5 cellular contexts compared by ENCODE assay signal in the genomic region with DNA sequence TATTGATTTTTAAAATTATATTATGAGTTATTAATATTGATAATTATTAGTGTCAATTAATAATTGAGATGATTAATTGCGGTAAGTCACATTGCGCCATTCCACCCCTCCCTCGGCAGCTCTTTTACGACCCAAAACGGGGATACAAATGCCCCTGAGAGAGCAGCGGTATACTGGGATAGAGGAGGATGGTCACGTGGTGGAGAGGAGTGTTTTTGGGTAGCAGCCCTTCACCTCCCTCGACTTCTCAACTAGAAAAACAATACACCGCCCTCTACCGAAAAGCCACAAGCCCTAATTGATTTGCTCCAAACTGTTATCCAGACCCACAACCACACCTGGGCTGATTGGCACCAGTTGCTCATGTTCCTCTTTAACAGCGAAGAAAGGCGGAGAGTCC.
DNase-seq lines count a peak whose midpoint lies in the region; ATAC-seq, FAIRE-seq and TF ChIP-seq lines count a peak whose summit lies in the region.
"Not testable (repeated sequence)": the region's sequence is repeated elsewhere in the genome, so short reads cannot be mapped to it uniquely, and the experiment has no call there.

No MANE protein-coding gene starts in this region.

- H2BK120ac ChIP-seq in mesendoderm (ENCODE audit: low read depth, low read length) = not testable (repeated sequence)

- 42% methylated on average over 11 of the region's 12 CpGs for WGBS in K562 (ENCODE audit: insufficient coverage, low coverage, missing lambda C conversion rate)
- WGBS in mesendoderm (ENCODE audit: extremely low coverage, insufficient coverage, low lambda C conversion rate) = 100% methylated on average over 1 of the region's 12 CpGs

- intact Hi-C loops in Caco-2 (cut with micrococcal nuclease; ENCODE audit: unreplicated experiment) = loop anchor here (5.0 kb wide), 1 partner anchor 89 kb away; no protein-coding TSS in a partner anchor
- intact Hi-C loops in K562 (cut with micrococcal nuclease) = not testable (repeated sequence)

- not testable (repeated sequence) for BruUV-seq in Caco-2 (replicated peaks; lab: Mats Ljungman, UMichigan); K562 (replicated peaks; lab: Mats Ljungman, UMichigan)

- not testable (repeated sequence) for H3K27ac ChIP-seq in K562 (ENCODE audit: extremely low read depth, low read depth, low read length); mesendoderm (ENCODE audit: low read depth, low read length)

- TF ChIP-seq EP300 in K562 (IDR thresholded peaks at IDR 0.05; ENCODE audit: low read length) = not testable (repeated sequence)

- H3K4me3 ChIP-seq in Caco-2 (ENCODE audit: low read depth, low read length); K562; mesendoderm (ENCODE audit: low read length): not testable (repeated sequence)

- not testable (repeated sequence) for H3K79me1 ChIP-seq in mesendoderm (ENCODE audit: low read length)

- H3K4me3 Mint-ChIP-seq in Caco-2 (ENCODE audit: unreplicated experiment); progenitor cell of endocrine pancreas (ENCODE audit: low read depth): not testable (repeated sequence)

- H4K8ac ChIP-seq in mesendoderm (ENCODE audit: low read depth, low read length) = not testable (repeated sequence)

- H3K18ac ChIP-seq in mesendoderm (ENCODE audit: low read length) = not testable (repeated sequence)

- TF ChIP-seq POLR2A in K562 (conservative IDR thresholded peaks at IDR 0.05) = not testable (repeated sequence)

- not testable (repeated sequence) for FAIRE-seq in K562 (lab: Jason Lieb, UNC)

- POLR2A ChIA-PET in Caco-2 (lab: Charles Lee); K562 (lab: Yijun Ruan, JAX): not testable (repeated sequence)

- not testable (repeated sequence) for H3K9me3 Mint-ChIP-seq in Caco-2 (ENCODE audit: unreplicated experiment)
- peaks cover 17% of the 10 kb centered on the region for H3K9me3 Mint-ChIP-seq in progenitor cell of endocrine pancreas (ENCODE audit: low read depth)

- H3K36me3 ChIP-seq in Caco-2 (ENCODE audit: control insufficient read depth, insufficient read depth, low read length); K562 (ENCODE audit: control insufficient read depth, insufficient read depth, low read length); mesendoderm (ENCODE audit: control insufficient read depth, insufficient read depth, low read length): not testable (repeated sequence)

- peaks cover 10% of the 10 kb centered on the region for H3K36me3 Mint-ChIP-seq in Caco-2 (ENCODE audit: insufficient read depth, unreplicated experiment)
- not testable (repeated sequence) for H3K36me3 Mint-ChIP-seq in progenitor cell of endocrine pancreas (ENCODE audit: insufficient read depth)

- H3K56ac ChIP-seq in mesendoderm (ENCODE audit: low read length) = not testable (repeated sequence)

- H3K27ac Mint-ChIP-seq in Caco-2 (ENCODE audit: unreplicated experiment) (peak overlapping the region; percentile 93), progenitor cell of endocrine pancreas (peak overlapping the region; percentile 9)

- not testable (repeated sequence) for H2AK5ac ChIP-seq in mesendoderm (ENCODE audit: low read length)

- TF ChIP-seq CTCF in Caco-2 (IDR thresholded peaks at IDR 0.05; ENCODE audit: insufficient read depth in 1 of 2, low read depth in 1 of 2, low read length in 1 of 2, severe bottlenecking in 1 of 2, unreplicated experiment in 1 of 2); K562 (IDR thresholded peaks at IDR 0.05 in 2 of 3, conservative IDR thresholded peaks at IDR 0.05 in 1 of 3; ENCODE audit: insufficient read depth in 2 of 3, low read depth in 1 of 3, low read length in 3 of 3); progenitor cell of endocrine pancreas (IDR thresholded peaks at IDR 0.05; ENCODE audit: unreplicated experiment): not testable (repeated sequence)

- in situ Hi-C loops in K562 (cut with MboI) = not testable (repeated sequence)

- CTCF ChIA-PET in Caco-2 (lab: Charles Lee); K562 (lab: Yijun Ruan, JAX; ENCODE audit: low intra/inter-chr PET ratio): not testable (repeated sequence)

- H3K79me2 ChIP-seq in K562 (ENCODE audit: control insufficient read depth, insufficient read depth, low read length); mesendoderm (ENCODE audit: control insufficient read depth, insufficient read depth, low read length): not testable (repeated sequence)

- not testable (repeated sequence) for DNase-seq in Caco-2; K562 (ENCODE audit: extremely low read depth in 1 of 4, low spot score in 3 of 4); progenitor cell of endocrine pancreas (ENCODE audit: low spot score, unreplicated experiment)
- DNase-seq in NCI-H69 (lab: John Stamatoyannopoulos, UW) (peak; percentile 1), mesendoderm (peak; percentile 21)

- not testable (repeated sequence) for H3K9ac ChIP-seq in K562 (ENCODE audit: insufficient read depth in 1 of 2, low read depth in 2 of 2, low read length in 2 of 2); mesendoderm (ENCODE audit: low read length)

- H3K4me1 ChIP-seq in Caco-2 = peaks cover 18% of the 10 kb centered on the region
- not testable (repeated sequence) for H3K4me1 ChIP-seq in K562 (replicated peaks in 1 of 2; ENCODE audit: control insufficient read depth in 2 of 2, insufficient read depth in 2 of 2, low read length in 2 of 2); mesendoderm (ENCODE audit: control insufficient read depth, low read depth, low read length)

- H4K20me1 ChIP-seq in K562 (replicated peaks; ENCODE audit: control insufficient read depth, insufficient read depth, low read length) = not testable (repeated sequence)

- H4K5ac ChIP-seq in mesendoderm (ENCODE audit: low read length) = not testable (repeated sequence)

- H3K4me2 ChIP-seq in K562 (ENCODE audit: insufficient read depth, low read length); mesendoderm (ENCODE audit: low read length): not testable (repeated sequence)

- not testable (repeated sequence) for H2BK5ac ChIP-seq in mesendoderm (ENCODE audit: low read length)

- not testable (repeated sequence) for H2BK15ac ChIP-seq in mesendoderm (replicated peaks; ENCODE audit: low read depth)

- not testable (repeated sequence) for H3K27me3 Mint-ChIP-seq in Caco-2 (ENCODE audit: insufficient read depth, unreplicated experiment); progenitor cell of endocrine pancreas

- TF ChIP-seq RAD21 in K562 (CRISPR knock-in tag; conservative IDR thresholded peaks at IDR 0.05 in 1 of 2, IDR thresholded peaks at IDR 0.05 in 1 of 2) = not testable (repeated sequence)

- not testable (repeated sequence) for H3K4ac ChIP-seq in mesendoderm (ENCODE audit: low read depth, low read length)

- ATAC-seq in K562 = not testable (repeated sequence)

- not testable (repeated sequence) for H3K23ac ChIP-seq in mesendoderm (ENCODE audit: low read length)

- not testable (repeated sequence) for H3K27me3 ChIP-seq in Caco-2 (replicated peaks; ENCODE audit: control insufficient read depth, insufficient read depth, low read length); mesendoderm (ENCODE audit: insufficient read depth, low read length, poor library complexity)
- peaks cover 3 to 19% of the 10 kb centered on the region in 2 experiments; a peak in 3 of 5 replicates for H3K27me3 ChIP-seq in K562 (ENCODE audit: control insufficient read depth in 2 of 2, insufficient read depth in 2 of 2, low read length in 2 of 2)

- not testable (repeated sequence) for H2AFZ ChIP-seq in K562 (ENCODE audit: low read depth, low read length)

- peaks cover 15% of the 10 kb centered on the region for H3K4me1 Mint-ChIP-seq in Caco-2 (ENCODE audit: low read depth, unreplicated experiment)
- peaks cover 25% of the 10 kb centered on the region for H3K4me1 Mint-ChIP-seq in progenitor cell of endocrine pancreas (ENCODE audit: low read depth)

- not testable (repeated sequence) for H3K9me3 ChIP-seq in Caco-2; K562 (replicated peaks; ENCODE audit: control insufficient read depth, insufficient read depth, low read depth, low read length)

- not testable (repeated sequence) for H3K9me1 ChIP-seq in K562 (ENCODE audit: control insufficient read depth, insufficient read depth, low read length)

TF ChIP-seq in K562, 482 proteins besides CTCF, POLR2A, EP300 and RAD21 (continues in another document):
- TF ChIP-seq, protein P1, sequence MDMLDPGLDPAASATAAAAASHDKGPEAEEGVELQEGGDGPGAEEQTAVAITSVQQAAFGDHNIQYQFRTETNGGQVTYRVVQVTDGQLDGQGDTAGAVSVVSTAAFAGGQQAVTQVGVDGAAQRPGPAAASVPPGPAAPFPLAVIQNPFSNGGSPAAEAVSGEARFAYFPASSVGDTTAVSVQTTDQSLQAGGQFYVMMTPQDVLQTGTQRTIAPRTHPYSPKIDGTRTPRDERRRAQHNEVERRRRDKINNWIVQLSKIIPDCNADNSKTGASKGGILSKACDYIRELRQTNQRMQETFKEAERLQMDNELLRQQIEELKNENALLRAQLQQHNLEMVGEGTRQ (CRISPR knock-in tag; IDR thresholded peaks at IDR 0.05) = peak; percentile 48; the same call in 1 of the 2 replicates
- TF ChIP-seq, protein P2, sequence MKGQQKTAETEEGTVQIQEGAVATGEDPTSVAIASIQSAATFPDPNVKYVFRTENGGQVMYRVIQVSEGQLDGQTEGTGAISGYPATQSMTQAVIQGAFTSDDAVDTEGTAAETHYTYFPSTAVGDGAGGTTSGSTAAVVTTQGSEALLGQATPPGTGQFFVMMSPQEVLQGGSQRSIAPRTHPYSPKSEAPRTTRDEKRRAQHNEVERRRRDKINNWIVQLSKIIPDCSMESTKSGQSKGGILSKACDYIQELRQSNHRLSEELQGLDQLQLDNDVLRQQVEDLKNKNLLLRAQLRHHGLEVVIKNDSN (CRISPR knock-in tag; IDR thresholded peaks at IDR 0.05) = peak; percentile 56; the same call in 1 of the 2 replicates
- TF ChIP-seq RAD51 (IDR thresholded peaks at IDR 0.05; ENCODE audit: borderline replicate concordance, low read depth) = peak; percentile 27; the same call in 1 of the 2 replicates
- peak; percentile 84 for TF ChIP-seq DACH1 (IDR thresholded peaks at IDR 0.05; ENCODE audit: partially characterized antibody)
